ENCODE assay signal across 12 cellular contexts in the genomic region with DNA sequence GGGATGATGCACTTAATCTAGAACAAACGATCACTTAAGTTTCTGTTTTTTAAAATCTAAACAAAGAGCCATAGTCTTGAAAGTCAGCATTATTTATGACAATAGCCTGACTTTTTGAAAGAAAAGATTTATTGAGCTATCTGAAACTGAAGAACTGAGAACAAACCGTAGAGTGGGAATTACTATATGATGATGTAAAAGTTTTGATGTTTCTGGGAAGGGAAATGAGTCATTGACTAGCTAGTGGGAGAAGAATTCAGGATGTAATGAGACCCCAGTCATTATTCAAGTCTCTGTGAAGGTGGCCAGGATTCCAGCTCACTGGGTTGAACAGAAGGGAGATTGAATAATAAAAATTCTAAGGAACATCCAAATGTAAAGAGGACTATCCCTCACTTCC.
A peak's percentile ranks its signal among the peaks of the same experiment; 100 is the strongest.
DNase-seq lines count a peak whose midpoint lies in the region; ATAC-seq and TF ChIP-seq lines count a peak whose summit lies in the region.
"Had no signal": no experiment of that assay in that cellular context is flagged by ENCODE, and none has a peak within 500 bp of the region (broad histone marks: within the 10 kb centered on the region; RNA-seq: fewer than 3 reads in every experiment).

No MANE protein-coding gene starts in this region.

- no peaks in the 10 kb centered on the region for H3K9me2 ChIP-seq in GM23248 (ENCODE audit: insufficient read depth)

- 0 out of 2 replicates have a peak overlapping the region, but pooled peaks have one; percentile 2 for H3K4me3 ChIP-seq in GM23248
- H3K4me3 ChIP-seq in SJSA1: no peak overlapping the region
- H3K4me3 ChIP-seq in fibroblast of lung (replicated peaks in 1 of 4; ENCODE audit: control extremely low read depth in 1 of 4, insufficient read depth in 1 of 4, low read depth in 3 of 4, low read length in 4 of 4): no peak overlapping the region
- H3K4me3 ChIP-seq: esophagus muscularis mucosa, left lung, uterus had no signal

- H3K27me3 ChIP-seq in GM23248 (replicated peaks; ENCODE audit: insufficient read depth) (no peaks in the 10 kb centered on the region), SJSA1 (replicated peaks) (no peaks in the 10 kb centered on the region), fibroblast of lung (ENCODE audit: control insufficient read depth, insufficient read depth, low read length) (no peaks in the 10 kb centered on the region)
- H3K27me3 ChIP-seq: esophagus muscularis mucosa, left lung, uterus had no signal

- H4K20me1 ChIP-seq in GM23248 (ENCODE audit: insufficient read depth) (no peaks in the 10 kb centered on the region), fibroblast of lung (ENCODE audit: control insufficient read depth, extremely low read depth, insufficient read depth, low read length) (no peaks in the 10 kb centered on the region)

- ATAC-seq in GM19324 (IDR thresholded peaks at IDR 0.05; ENCODE audit: low FRiP score, unreplicated experiment): no peak
- ATAC-seq in GM18907 (IDR thresholded peaks at IDR 0.05; ENCODE audit: unreplicated experiment): no peak

- H3F3A ChIP-seq in GM23248 (ENCODE audit: insufficient read depth): no peaks in the 10 kb centered on the region

- TF ChIP-seq CTCF in fibroblast of lung (conservative IDR thresholded peaks at IDR 0.05 in 1 of 2, IDR thresholded peaks at IDR 0.05 in 1 of 2; ENCODE audit: low read depth in 1 of 2, low read length in 2 of 2): no peak

- H3K27ac ChIP-seq in GM23248 (peak overlapping the region; percentile 8; the same call in 1 of the 2 replicates), SJSA1 (peak overlapping the region; percentile 31; the same call in 1 of the 2 replicates), fibroblast of lung (ENCODE audit: insufficient read depth, low read length) (peak overlapping the region; percentile 39)
- H3K27ac ChIP-seq: esophagus muscularis mucosa, left lung, uterus had no signal

- DNase-seq in GM23248 (peak; percentile 65), SJSA1 (ENCODE audit: low read depth in 1 of 2, low spot score in 2 of 2) (peak in 1 of 2 experiments; percentile 36), fibroblast of lung (ENCODE audit: low read depth in 2 of 2) (peak; percentile 86 to 97), pulmonary artery endothelial cell (ENCODE audit: low read depth, low spot score) (peak; percentile 29), NOMO-1 (lab: John Stamatoyannopoulos, UW; ENCODE audit: unreplicated experiment in 2 of 2) (no peak), NCI-H187 (lab: John Stamatoyannopoulos, UW) (no peak)
- DNase-seq: left lung, T-helper 9 cell, uterus had no signal

- WGBS in GM23248 (ENCODE audit: low coverage in 1 of 2, low lambda C conversion rate in 2 of 2, missing lambda C conversion rate in 2 of 2), 2 experiments: 8 to 16% methylated on average over 2 of the region's 2 CpGs

- in situ Hi-C loops in GM23248 (cut with MboI): no loop called here

- H3K79me2 ChIP-seq in GM23248 (ENCODE audit: insufficient read depth) (no peaks in the 10 kb centered on the region), fibroblast of lung (ENCODE audit: control insufficient read depth, insufficient read depth, low read length) (no peaks in the 10 kb centered on the region)

- H3K9ac ChIP-seq in GM23248: no peak overlapping the region
- no peak overlapping the region for H3K9ac ChIP-seq in fibroblast of lung (ENCODE audit: insufficient read depth, low read length)

- H3K4me1 ChIP-seq in GM23248 (ENCODE audit: insufficient read depth): peaks cover 18% of the 10 kb centered on the region
- peaks cover 14% of the 10 kb centered on the region for H3K4me1 ChIP-seq in SJSA1 (replicated peaks)
- peaks cover 3% of the 10 kb centered on the region for H3K4me1 ChIP-seq in fibroblast of lung (ENCODE audit: control insufficient read depth, extremely low read depth, insufficient read depth, low read length)
- H3K4me1 ChIP-seq: esophagus muscularis mucosa, left lung, uterus had no signal

- no peaks in the 10 kb centered on the region for H3K9me3 ChIP-seq in GM23248 (ENCODE audit: low read depth)
- H3K9me3 ChIP-seq in SJSA1 (replicated peaks): no peaks in the 10 kb centered on the region
- no peaks in the 10 kb centered on the region for H3K9me3 ChIP-seq in fibroblast of lung (ENCODE audit: control insufficient read depth, insufficient read depth, low read depth, low read length)
- H3K9me3 ChIP-seq: esophagus muscularis mucosa, left lung, uterus had no signal

- H3K36me3 ChIP-seq in GM23248 (ENCODE audit: low read depth) (no peaks in the 10 kb centered on the region), SJSA1 (no peaks in the 10 kb centered on the region), fibroblast of lung (ENCODE audit: control insufficient read depth, insufficient read depth, low read length) (no peaks in the 10 kb centered on the region)
- H3K36me3 ChIP-seq: esophagus muscularis mucosa, left lung, uterus had no signal

- H2AFZ ChIP-seq in GM23248: no peak overlapping the region
- no peak overlapping the region for H2AFZ ChIP-seq in fibroblast of lung (ENCODE audit: low read length)

- H3K4me2 ChIP-seq in GM23248 (ENCODE audit: unreplicated experiment) (peak overlapping the region; percentile 58), fibroblast of lung (ENCODE audit: extremely low read depth, insufficient read depth, low read length) (peak overlapping the region; percentile 54)

Comparison
In these comparisons a context has a peak if more than half of its experiments do, and no peak if none do; other contexts are left out.
1. DNase-seq: peak in GM23248 (single experiment), fibroblast of lung (2 of 2) and pulmonary artery endothelial cell (single experiment); none in NOMO-1 (0 of 2) and NCI-H187 (0 of 2).
2. Peak in every context shown above with its lines, with median percentiles within 50 percentile points of each other: H3K27ac ChIP-seq.